ENCODE assay signal across 12 cellular contexts in the genomic region with DNA sequence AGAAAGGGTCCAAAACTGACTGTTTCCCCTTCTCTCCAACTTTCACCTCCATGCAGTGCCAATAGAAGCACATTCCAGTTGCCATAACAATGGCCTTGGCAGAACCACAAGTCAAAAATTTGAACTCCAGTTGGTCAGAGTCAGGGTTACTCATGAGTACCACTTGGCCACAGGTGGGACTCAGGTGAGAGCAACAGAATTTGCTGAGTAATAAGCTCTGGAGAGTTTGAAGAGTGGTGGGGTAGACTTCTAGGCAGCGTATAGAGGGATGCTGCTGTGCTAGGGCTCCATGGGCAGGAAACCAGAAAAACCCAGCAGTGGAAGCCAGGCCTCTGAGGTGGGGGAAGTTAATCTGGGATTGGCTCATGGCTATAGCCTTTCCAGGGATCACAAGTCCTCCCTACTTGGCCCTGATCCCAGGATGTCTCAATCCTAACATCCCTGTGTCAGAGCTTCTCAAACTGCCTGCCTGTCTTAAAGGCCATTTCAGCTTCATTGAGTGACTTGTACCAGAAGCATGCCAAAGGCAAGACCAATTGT. TPM values are rescaled to one million over a fixed set of nuclear protein-coding genes. Genes with fewer than 3 reads are reported as not detected.
DNase-seq lines count a peak whose midpoint lies in the region; ATAC-seq, FAIRE-seq and TF ChIP-seq lines count a peak whose summit lies in the region.
"Had no signal": no experiment of that assay in that cellular context is flagged by ENCODE, and none has a peak within 500 bp of the region (broad histone marks: within the 10 kb centered on the region; RNA-seq: fewer than 3 reads in every experiment).

No MANE protein-coding gene starts in this region.

- CTCF ChIA-PET in HepG2 (lab: Yijun Ruan, JAX; ENCODE audit: low intra/inter-chr PET ratio, low total read pairs) = no interaction called here
- CTCF ChIA-PET in activated naive CD4-positive, alpha-beta T cell treated with anti-CD3 and anti-CD28 coated beads, Interleukin-2, amount 10 ng/mL, durations not matched to agents 7 days and 5 days (lab: Charles Lee) = no interaction called here

- TF ChIP-seq POLR2A in HepG2 (IDR thresholded peaks at IDR 0.05; ENCODE audit: insufficient read depth in 1 of 2, low read depth in 2 of 2, low read length in 2 of 2) = no peak

- TF ChIP-seq CTCF in cardiac fibroblast (IDR thresholded peaks at IDR 0.05; ENCODE audit: low read depth, low read length) = no peak
- TF ChIP-seq CTCF in HepG2 (CRISPR knock-in tag; IDR thresholded peaks at IDR 0.05) = no peak

- intact Hi-C loops in Right ventricle myocardium inferior (cut with DNase I) (no loop called here), cardiac septum (cut with DNase I) (no loop called here), HepG2 (cut with micrococcal nuclease; ENCODE audit: unreplicated experiment) (no loop called here), aorta (cut with DNase I) (no loop called here)

- no peak overlapping the region for H2AFZ ChIP-seq in HepG2 (ENCODE audit: low read length)

- H3K4me1 ChIP-seq in HepG2 (ENCODE audit: insufficient read depth, low read length) (peaks cover 6% of the 10 kb centered on the region; the same call in 1 of the 2 replicates), aorta (ENCODE audit: control insufficient read depth in 1 of 2, insufficient read depth in 2 of 2, low read length in 2 of 2) (peaks cover 8 to 15% of the 10 kb centered on the region in 2 donors)

- no peaks in the 10 kb centered on the region for H3K79me2 ChIP-seq in HepG2 (ENCODE audit: insufficient read depth, low read length)

- H3K36me3 ChIP-seq in HepG2 (replicated peaks in 1 of 2; ENCODE audit: control insufficient read depth in 1 of 2, insufficient read depth in 2 of 2, low read length in 2 of 2) (no peaks in the 10 kb centered on the region), aorta (ENCODE audit: control insufficient read depth in 1 of 2, insufficient read depth in 2 of 2, low read length in 1 of 2) (peaks cover 0 to 10% of the 10 kb centered on the region in 2 donors)
- H3K36me3 ChIP-seq: Peyer's patch had no signal

- DNase-seq in Right ventricle myocardium inferior (ENCODE audit: missing footprints) = no peak
- no peak for DNase-seq in cardiac septum (ENCODE audit: low spot score)
- DNase-seq in cardiac fibroblast (ENCODE audit: low read depth in 2 of 2) = peak; percentile 74 to 91
- peak; percentile 6 for DNase-seq in HepG2 (ENCODE audit: low spot score)
- DNase-seq in aorta = peak in 1 of 2 donors; percentile 63
- no peak for DNase-seq in dermis blood vessel endothelial cell
- no peak for DNase-seq in activated naive CD4-positive, alpha-beta T cell treated with anti-CD3 and anti-CD28 coated beads, Interleukin-2, amount 10 ng/mL, durations not matched to agents 7 days and 5 days
- DNase-seq: activated naive CD4-positive, alpha-beta T cell treated with anti-CD3 and anti-CD28 coated beads for 36 hours; AML-193; NCI-H1417 treated with DMSO at 0.1 percent for 48 hours had no signal

- H3K4me2 ChIP-seq in HepG2 (ENCODE audit: low read depth, low read length) = no peak overlapping the region

- in situ Hi-C loops in HepG2 (cut with HindIII; ENCODE audit: extremely low pct_ligation_motif_present, low pct_unique_long_range_greater_than_20kb) = no loop called here

- H3K27ac ChIP-seq in HepG2 (ENCODE audit: extremely low read length, insufficient read depth, low read length) = no peak overlapping the region
- H3K27ac ChIP-seq in aorta (ENCODE audit: low read depth in 1 of 2, low read length in 2 of 2) = peak overlapping the region in 1 of 2 donors; percentile 52

- no peaks in the 10 kb centered on the region for H3K27me3 ChIP-seq in HepG2 (ENCODE audit: control insufficient read depth in 1 of 2, insufficient read depth in 2 of 2, low read length in 2 of 2)
- H3K27me3 ChIP-seq in aorta (ENCODE audit: control insufficient read depth in 1 of 2, insufficient read depth in 2 of 2, low read length in 1 of 2) = no peaks in the 10 kb centered on the region
- H3K27me3 ChIP-seq: Peyer's patch had no signal

- no peaks in the 10 kb centered on the region for H4K20me1 ChIP-seq in HepG2 (ENCODE audit: insufficient read depth, low read length)

- peak; percentile 91 for ATAC-seq in Right ventricle myocardium inferior
- ATAC-seq in HepG2 = peak; percentile 46
- ATAC-seq in aorta (ENCODE audit: low FRiP score) = peak; percentile 74
- no peak for ATAC-seq in GM21723 (IDR thresholded peaks at IDR 0.05; ENCODE audit: unreplicated experiment)

- no peaks in the 10 kb centered on the region for H3K4me1 Mint-ChIP-seq in activated naive CD4-positive, alpha-beta T cell treated with anti-CD3 and anti-CD28 coated beads, Interleukin-2, amount 10 ng/mL, durations not matched to agents 7 days and 5 days

- FAIRE-seq in HepG2 (lab: Jason Lieb, UNC) = no peak

- H3K9me3 Mint-ChIP-seq in activated naive CD4-positive, alpha-beta T cell treated with anti-CD3 and anti-CD28 coated beads, Interleukin-2, amount 10 ng/mL, durations not matched to agents 7 days and 5 days = no peaks in the 10 kb centered on the region
- H3K9me3 Mint-ChIP-seq: activated naive CD4-positive, alpha-beta T cell treated with anti-CD3 and anti-CD28 coated beads for 36 hours had no signal

- H3K9ac ChIP-seq in HepG2 (ENCODE audit: insufficient read depth, low read depth, low read length) = no peak overlapping the region

- H3K4me3 ChIP-seq in cardiac fibroblast (replicated peaks in 1 of 2; ENCODE audit: low read depth in 2 of 2, low read length in 2 of 2) = no peak overlapping the region
- H3K4me3 ChIP-seq in HepG2 (replicated peaks in 1 of 3; ENCODE audit: insufficient read depth in 1 of 3, low read depth in 2 of 3, low read length in 3 of 3) = no peak overlapping the region
- H3K4me3 ChIP-seq in aorta (ENCODE audit: low read length in 2 of 2) = no peak overlapping the region
- H3K4me3 ChIP-seq: Peyer's patch had no signal

- H3K9me3 ChIP-seq in HepG2 (ENCODE audit: low read length) (no peaks in the 10 kb centered on the region), aorta (ENCODE audit: control insufficient read depth, low read length) (no peaks in the 10 kb centered on the region)
- H3K9me3 ChIP-seq: Peyer's patch had no signal

- TF ChIP-seq EP300 in HepG2 (IDR thresholded peaks at IDR 0.05; ENCODE audit: low read depth in 2 of 2, low read length in 2 of 2) = no peak
- TF ChIP-seq EP300 in HepG2 (CRISPR knock-in tag; IDR thresholded peaks at IDR 0.05; ENCODE audit: borderline replicate concordance) = no peak

- BruUV-seq in HepG2 (replicated peaks; lab: Mats Ljungman, UMichigan) = no TSS peak

- no peaks in the 10 kb centered on the region for H3K27me3 Mint-ChIP-seq in activated naive CD4-positive, alpha-beta T cell treated with anti-CD3 and anti-CD28 coated beads, Interleukin-2, amount 10 ng/mL, durations not matched to agents 7 days and 5 days

- no peak overlapping the region for H3K4me3 Mint-ChIP-seq in activated naive CD4-positive, alpha-beta T cell treated with anti-CD3 and anti-CD28 coated beads, Interleukin-2, amount 10 ng/mL, durations not matched to agents 7 days and 5 days
- H3K4me3 Mint-ChIP-seq: activated naive CD4-positive, alpha-beta T cell treated with anti-CD3 and anti-CD28 coated beads for 36 hours had no signal

- POLR2A ChIA-PET in HepG2 (lab: Yijun Ruan, JAX) = no interaction called here

- no peak overlapping the region for H3K27ac Mint-ChIP-seq in activated naive CD4-positive, alpha-beta T cell treated with anti-CD3 and anti-CD28 coated beads, Interleukin-2, amount 10 ng/mL, durations not matched to agents 7 days and 5 days
- H3K27ac Mint-ChIP-seq: activated naive CD4-positive, alpha-beta T cell treated with anti-CD3 and anti-CD28 coated beads for 36 hours had no signal

- WGBS in HepG2 (ENCODE audit: low lambda C conversion rate) = 100% methylated on average over 1 of the region's 1 CpG
- 33 to 37% methylated on average over 1 of the region's 1 CpG for WGBS in aorta, 2 donors

- TF ChIP-seq RAD21 in HepG2 (CRISPR knock-in tag; IDR thresholded peaks at IDR 0.05) = no peak

- peaks cover 36% of the 10 kb centered on the region for H3K36me3 Mint-ChIP-seq in activated naive CD4-positive, alpha-beta T cell treated with anti-CD3 and anti-CD28 coated beads, Interleukin-2, amount 10 ng/mL, durations not matched to agents 7 days and 5 days

TF ChIP-seq in HepG2, 621 proteins besides CTCF, POLR2A, EP300 and RAD21:
- TF ChIP-seq WIZ (CRISPR knock-in tag; IDR thresholded peaks at IDR 0.05) = no peak
- TF ChIP-seq ZFX (CRISPR knock-in tag; IDR thresholded peaks at IDR 0.05; ENCODE audit: low read depth) = no peak
- TF ChIP-seq ZNF263 (CRISPR knock-in tag; IDR thresholded peaks at IDR 0.05) = 0 out of 2 replicates have a peak, but pooled peaks have one; percentile 16
- no peak for TF ChIP-seq ZBTB3 (CRISPR knock-in tag; IDR thresholded peaks at IDR 0.05; ENCODE audit: borderline replicate concordance, low read depth)

RNA-seq across cellular contexts. Expression of a gene that starts 30.2 kb away (rescaled TPM):
- total RNA-seq in Right ventricle myocardium inferior (25.2 TPM), cardiac septum (24.2 TPM), HepG2 (2016; rRNA removed; fragmentation: Illumina TruSeq; extraction: Trizol) (6.0 and 6.2 TPM in 2 replicates), aorta (100 to 1,000 TPM in 1 of 2 donors, 10 to 100 TPM in 1; 84.4 to 110 TPM), dermis blood vessel endothelial cell (22.2 and 32.0 TPM in 2 replicates)
- total RNA-seq in HepG2 (2016; cell fraction: cytosol; rRNA removed; fragmentation: Illumina TruSeq; extraction: Trizol; ENCODE audit: low read depth) = 0.81 and 0.88 TPM in 2 replicates
- total RNA-seq in HepG2 (2016; cell fraction: insoluble cytoplasmic fraction; rRNA removed; fragmentation: Illumina TruSeq; extraction: Trizol) = 5.6 and 5.9 TPM in 2 replicates
- total RNA-seq in HepG2 (2016; cell fraction: membrane; rRNA removed; fragmentation: Illumina TruSeq; extraction: Trizol) = 4.7 and 5.3 TPM in 2 replicates
- 5.4 and 5.5 TPM in 2 replicates for total RNA-seq in HepG2 (2016; cell fraction: nucleus; rRNA removed; fragmentation: Illumina TruSeq; extraction: Trizol)
- polyA plus RNA-seq in HepG2 (2011; rRNA removed) (2.3 and 2.7 TPM in 2 replicates), aorta (10 to 100 TPM; 31.6 to 37.3 TPM)
- polyA plus RNA-seq in HepG2 (2011; cell fraction: cytosol; rRNA removed) = 2.0 and 3.0 TPM in 2 replicates
- polyA plus RNA-seq in HepG2 (2011; cell fraction: nucleus; rRNA removed) = 3.4 and 3.8 TPM in 2 replicates
- 2.5 and 3.2 TPM in 2 replicates for polyA plus RNA-seq in HepG2 (2012)
- polyA plus RNA-seq in HepG2 (2016; cell fraction: cytosol; fragmentation: Illumina TruSeq; extraction: Trizol; ENCODE audit: low read depth) = 0.60 and 0.81 TPM in 2 replicates
- polyA plus RNA-seq in HepG2 (2016; cell fraction: insoluble cytoplasmic fraction; fragmentation: Illumina TruSeq; extraction: Trizol; ENCODE audit: low read depth) = 6.8 and 8.2 TPM in 2 replicates
- 3.2 and 4.0 TPM in 2 replicates for polyA plus RNA-seq in HepG2 (2016; cell fraction: membrane; fragmentation: Illumina TruSeq; extraction: Trizol; ENCODE audit: low read depth)
- polyA plus RNA-seq in HepG2 (2016; cell fraction: nucleus; fragmentation: Illumina TruSeq; extraction: Trizol; ENCODE audit: insufficient read depth, low read depth) = 4.1 and 5.1 TPM in 2 replicates
- polyA minus RNA-seq in HepG2 (2011; rRNA and poly(A)+ RNA removed; ENCODE audit: low replicate concordance) = 6.5 and 11.0 TPM in 2 replicates
- 6.8 and 6.9 TPM in 2 replicates for polyA minus RNA-seq in HepG2 (2011; cell fraction: cytosol; rRNA and poly(A)+ RNA removed)
- 10.2 and 10.8 TPM in 2 replicates for polyA minus RNA-seq in HepG2 (2011; cell fraction: nucleus; rRNA and poly(A)+ RNA removed)

Comparison
In these comparisons a context has a peak if more than half of its experiments do, and no peak if none do; other contexts are left out.
1. DNase-seq: peak in cardiac fibroblast (2 of 2) and HepG2 (single experiment); none in Right ventricle myocardium inferior (single experiment), cardiac septum (single experiment), dermis blood vessel endothelial cell (single experiment) and activated naive CD4-positive, alpha-beta T cell treated with anti-CD3 and anti-CD28 coated beads, Interleukin-2, amount 10 ng/mL, durations not matched to agents 7 days and 5 days (single experiment).